23 cellular contexts compared by ENCODE assay signal in genomic region chr11:74559110-74559933, GRCh38. TPM values are rescaled to one million over a fixed set of nuclear protein-coding genes. Genes with fewer than 3 reads are reported as not detected.
DNase-seq lines count a peak whose midpoint lies in the region; ATAC-seq and TF ChIP-seq lines count a peak whose summit lies in the region.
"Had no signal": no experiment of that assay in that cellular context is flagged by ENCODE, and none has a peak within 500 bp of the region (broad histone marks: within the 10 kb centered on the region; RNA-seq: fewer than 3 reads in every experiment).

No MANE protein-coding gene starts in this region.

- H3K79me2 ChIP-seq in trophoblast cell (ENCODE audit: control insufficient read depth, insufficient read depth, low read length, poor library complexity) = no peaks in the 10 kb centered on the region

- H3K4ac ChIP-seq in trophoblast cell (ENCODE audit: low read depth, low read length) = no peak overlapping the region

- H2AFZ ChIP-seq in trophoblast cell (ENCODE audit: insufficient read depth, low read length, poor library complexity) = no peak overlapping the region
- H2AFZ ChIP-seq: neural progenitor cell had no signal

- peaks cover 16 to 29% of the 10 kb centered on the region in 2 donors for H3K27me3 Mint-ChIP-seq in CD8-positive, alpha-beta memory T cell

- no peak overlapping the region for H3K4me3 Mint-ChIP-seq in CD8-positive, alpha-beta memory T cell
- H3K4me3 Mint-ChIP-seq: activated T-helper 17 cell treated with anti-CD3 and anti-CD28 coated beads, Interleukin-2, amount 50 U/mL, for 72 hours; HFFc6; neural progenitor cell; stimulated activated memory B cell treated with anti-CD40 and anti-IgM and Interleukin-4, amounts not matched to agents 10 μg/mL and 1 μg/mL and 100 μg/mL, for 72 hours had no signal

- no peak overlapping the region for H2AK5ac ChIP-seq in trophoblast cell (ENCODE audit: low read length)

- no peak for TF ChIP-seq POLR2A in upper lobe of left lung (IDR thresholded peaks at IDR 0.05)

- H3K27me3 ChIP-seq in trophoblast cell (ENCODE audit: insufficient read depth, low read length) (no peaks in the 10 kb centered on the region), upper lobe of left lung (no peaks in the 10 kb centered on the region)
- no peaks in the 10 kb centered on the region for H3K27me3 ChIP-seq in CD8-positive, alpha-beta memory T cell (ENCODE audit: insufficient read depth, low read length, poor library complexity, severe bottlenecking)
- H3K27me3 ChIP-seq: breast epithelium, neural progenitor cell had no signal

- no peak overlapping the region for H3K4me2 ChIP-seq in trophoblast cell (ENCODE audit: low read length)
- H3K4me2 ChIP-seq: neural progenitor cell had no signal

- H3K36me3 Mint-ChIP-seq in CD8-positive, alpha-beta memory T cell = peaks cover 0 to 12% (median 0%) of the 10 kb centered on the region in 3 donors
- H3K36me3 Mint-ChIP-seq: neural progenitor cell had no signal

- H3K4me3 ChIP-seq in fibroblast of villous mesenchyme (ENCODE audit: low read depth, low read length) (no peak overlapping the region), trophoblast cell (ENCODE audit: low read depth, low read length) (no peak overlapping the region), upper lobe of left lung (no peak overlapping the region)
- H3K4me3 ChIP-seq in CD8-positive, alpha-beta memory T cell (ENCODE audit: low read length) = no peak overlapping the region
- H3K4me3 ChIP-seq: breast epithelium, neural progenitor cell, SK-N-MC, thoracic aorta had no signal

- POLR2A ChIA-PET in CD8-positive, alpha-beta memory T cell (lab: Charles Lee) = no interaction called here

- no peaks in the 10 kb centered on the region for H3K4me1 Mint-ChIP-seq in CD8-positive, alpha-beta memory T cell
- H3K4me1 Mint-ChIP-seq: activated T-helper 17 cell treated with anti-CD3 and anti-CD28 coated beads, Interleukin-2, amount 50 U/mL, for 72 hours; neural progenitor cell; stimulated activated memory B cell treated with anti-CD40 and anti-IgM and Interleukin-4, amounts not matched to agents 10 μg/mL and 1 μg/mL and 100 μg/mL, for 72 hours had no signal

- no peak overlapping the region for H2BK5ac ChIP-seq in trophoblast cell (ENCODE audit: low read depth, low read length, poor library complexity)

- TF ChIP-seq CTCF in fibroblast of villous mesenchyme (IDR thresholded peaks at IDR 0.05; ENCODE audit: insufficient read depth, low read depth, low read length) (no peak), upper lobe of left lung (IDR thresholded peaks at IDR 0.05) (no peak)

- no peak overlapping the region for H2BK12ac ChIP-seq in trophoblast cell (ENCODE audit: low read length)

- WGBS in trophoblast cell (ENCODE audit: extremely low coverage, insufficient coverage, insufficient read length) = no CpG with 5 or more reads among the region's 7 CpGs
- WGBS in upper lobe of left lung, 2 donors = 63 to 76% methylated on average over 7 of the region's 7 CpGs

- peaks cover 3% of the 10 kb centered on the region for H3K79me1 ChIP-seq in trophoblast cell (ENCODE audit: low read length)

- no peak overlapping the region for H4K8ac ChIP-seq in trophoblast cell (ENCODE audit: low read depth, low read length)

- H3K9me3 ChIP-seq in trophoblast cell (ENCODE audit: insufficient read depth, low read depth, low read length) (no peaks in the 10 kb centered on the region), upper lobe of left lung (no peaks in the 10 kb centered on the region)
- H3K9me3 ChIP-seq in CD8-positive, alpha-beta memory T cell (ENCODE audit: low read length) = no peaks in the 10 kb centered on the region
- H3K9me3 ChIP-seq: thoracic aorta had no signal

- H3K36me3 ChIP-seq in trophoblast cell (ENCODE audit: control insufficient read depth in 1 of 2, insufficient read depth in 2 of 2, low read length in 2 of 2) (no peaks in the 10 kb centered on the region), upper lobe of left lung (no peaks in the 10 kb centered on the region)
- no peaks in the 10 kb centered on the region for H3K36me3 ChIP-seq in CD8-positive, alpha-beta memory T cell (ENCODE audit: insufficient read depth, low read length)
- H3K36me3 ChIP-seq: breast epithelium, neural progenitor cell, thoracic aorta had no signal

- ATAC-seq in upper lobe of left lung (ENCODE audit: low FRiP score in 2 of 2) = no peak
- ATAC-seq: activated CD4-positive, CD25-positive, alpha-beta regulatory T cell treated with anti-CD3 and anti-CD28 coated beads, Interleukin-2, amount 50 U/mL, for 24 hours; activated T-helper 17 cell treated with anti-CD3 and anti-CD28 coated beads, Interleukin-2, amount 50 U/mL, for 72 hours; stimulated activated memory B cell treated with anti-CD40 and anti-IgM and Interleukin-4, amounts not matched to agents 10 μg/mL and 1 μg/mL and 100 μg/mL, for 72 hours had no signal

- peaks cover 11 to 12% of the 10 kb centered on the region in 2 experiments for H3K4me1 ChIP-seq in trophoblast cell (ENCODE audit: control insufficient read depth in 1 of 2, insufficient read depth in 2 of 2, low read length in 2 of 2)
- H3K4me1 ChIP-seq in upper lobe of left lung = no peaks in the 10 kb centered on the region
- H3K4me1 ChIP-seq in CD8-positive, alpha-beta memory T cell (ENCODE audit: insufficient read depth, low read length) = no peaks in the 10 kb centered on the region
- H3K4me1 ChIP-seq: breast epithelium, neural progenitor cell had no signal

- H3K27ac ChIP-seq in trophoblast cell (ENCODE audit: low read depth, low read length) (peak overlapping the region; percentile 5), upper lobe of left lung (peak overlapping the region in 1 of 4 donors; percentile 42)
- H3K27ac ChIP-seq in CD8-positive, alpha-beta memory T cell (ENCODE audit: low read depth, low read length) = no peak overlapping the region
- H3K27ac ChIP-seq: 22Rv1, breast epithelium, neural progenitor cell, SK-N-MC, thoracic aorta had no signal

- no peak overlapping the region for H3K18ac ChIP-seq in trophoblast cell (ENCODE audit: low read length)

- TF ChIP-seq EP300 in upper lobe of left lung (IDR thresholded peaks at IDR 0.05) = no peak

- H3K27ac Mint-ChIP-seq in CD8-positive, alpha-beta memory T cell = no peak overlapping the region
- H3K27ac Mint-ChIP-seq: activated T-helper 17 cell treated with anti-CD3 and anti-CD28 coated beads, Interleukin-2, amount 50 U/mL, for 72 hours; HFFc6; neural progenitor cell; stimulated activated memory B cell treated with anti-CD40 and anti-IgM and Interleukin-4, amounts not matched to agents 10 μg/mL and 1 μg/mL and 100 μg/mL, for 72 hours had no signal

- H2BK120ac ChIP-seq in trophoblast cell (ENCODE audit: insufficient read depth, low read length, poor library complexity) = no peak overlapping the region

- H3K23ac ChIP-seq in trophoblast cell (ENCODE audit: low read length) = no peak overlapping the region

- no peak overlapping the region for H4K12ac ChIP-seq in trophoblast cell (ENCODE audit: low read depth, low read length)

- CTCF ChIA-PET in CD8-positive, alpha-beta memory T cell (lab: Charles Lee) = no interaction called here

- H3K14ac ChIP-seq in trophoblast cell (ENCODE audit: low read length) = no peak overlapping the region

- H4K91ac ChIP-seq in trophoblast cell (ENCODE audit: low read depth, low read length) = no peak overlapping the region

- no peak overlapping the region for H3K9ac ChIP-seq in trophoblast cell (ENCODE audit: low read length)
- H3K9ac ChIP-seq: neural progenitor cell had no signal

- DNase-seq in NCI-H1417 (lab: John Stamatoyannopoulos, UW) = peak in 2 of 3 experiments; percentile 3 to 16
- DNase-seq in NCI-H1417 treated with DMSO at 0.1 percent for 48 hours (lab: John Stamatoyannopoulos, UW) = no peak
- DNase-seq in NCI-H748 (lab: John Stamatoyannopoulos, UW; ENCODE audit: unreplicated experiment) = peak; percentile 86
- peak; percentile 8 for DNase-seq in fibroblast of villous mesenchyme (ENCODE audit: low read depth)
- no peak for DNase-seq in trophoblast cell
- DNase-seq in Kasumi-1 (lab: John Stamatoyannopoulos, UW) = no peak
- no peak for DNase-seq in upper lobe of left lung
- no peak for DNase-seq in CD8-positive, alpha-beta memory T cell
- DNase-seq: effector CD4-positive, alpha-beta T cell; HFFc6; hippocampal formation; kidney; NCI-H1930; NCI-H524; retina had no signal

- H3K9me3 Mint-ChIP-seq in CD8-positive, alpha-beta memory T cell = peaks cover 2 to 16% (median 6%) of the 10 kb centered on the region in 5 donors
- H3K9me3 Mint-ChIP-seq: HFFc6, neural progenitor cell had no signal

RNA-seq across cellular contexts. Expression of gene POLD3, which starts 33.1 kb away (rescaled TPM):
- total RNA-seq in fibroblast of villous mesenchyme (9.0 and 13.8 TPM in 2 replicates), upper lobe of left lung (10 to 100 TPM in 5 of 6 donors, 1 to 10 TPM in 1; 7.4 to 20.8 (median 16.4) TPM)
- 17.3 and 18.4 TPM in 2 replicates for polyA plus RNA-seq in trophoblast cell (2013)
- 10 to 100 TPM; 53.8 to 57.5 TPM for total RNA-seq in CD8-positive, alpha-beta memory T cell
- polyA plus RNA-seq in CD8-positive, alpha-beta memory T cell = 20.7 TPM

Comparison
In these comparisons a context has a peak if more than half of its experiments do, and no peak if none do; other contexts are left out.
1. DNase-seq: peak in NCI-H1417 (2 of 3), NCI-H748 (single experiment) and fibroblast of villous mesenchyme (single experiment); none in NCI-H1417 treated with DMSO at 0.1 percent for 48 hours (single experiment), trophoblast cell (0 of 2), Kasumi-1 (0 of 2), upper lobe of left lung (0 of 2) and CD8-positive, alpha-beta memory T cell (0 of 5).